In the genomic region with DNA sequence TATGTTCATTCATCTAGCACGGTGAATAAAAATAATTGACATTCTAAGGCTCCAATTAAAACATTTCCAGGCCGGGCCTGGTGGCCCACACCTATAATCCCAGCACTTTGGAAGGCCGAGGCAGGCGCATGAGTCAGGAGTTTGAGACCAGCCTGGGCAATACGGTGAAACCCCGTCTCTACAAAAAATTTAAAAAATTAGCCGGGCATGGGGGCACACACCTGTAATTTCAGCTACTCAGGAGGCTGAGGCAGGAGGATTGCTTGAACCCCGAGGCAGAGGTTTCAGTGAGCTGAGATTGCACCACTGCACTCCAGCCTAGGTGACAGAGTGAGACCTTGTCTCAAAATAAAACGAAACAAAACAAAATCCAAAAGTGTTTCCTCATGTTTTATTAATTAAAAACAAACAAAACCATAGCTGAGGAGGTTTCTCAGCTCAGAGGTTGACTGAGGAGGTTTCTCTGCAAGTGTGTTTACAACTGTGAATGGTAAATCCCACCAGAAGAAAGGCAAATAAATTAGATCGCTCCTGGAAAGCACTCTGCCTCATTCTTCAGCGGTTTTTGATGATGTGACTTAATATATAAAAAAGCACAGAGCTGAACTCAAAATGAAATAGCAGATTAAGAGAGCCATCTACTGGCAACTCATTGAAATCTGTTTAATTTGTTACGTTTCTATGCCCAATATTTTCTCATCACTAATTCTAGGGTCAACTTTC, we compare ENCODE assay signal across 9 cellular contexts. TPM values are rescaled to one million over a fixed set of nuclear protein-coding genes. Genes with fewer than 3 reads are reported as not detected.
DNase-seq lines count a peak whose midpoint lies in the region; ATAC-seq and TF ChIP-seq lines count a peak whose summit lies in the region.
"Had no signal": no experiment of that assay in that cellular context is flagged by ENCODE, and none has a peak within 500 bp of the region (broad histone marks: within the 10 kb centered on the region; RNA-seq: fewer than 3 reads in every experiment).

No MANE protein-coding gene starts in this region.

- peaks cover 0 to 15% (median 1%) of the 10 kb centered on the region in 12 donors for H3K4me1 ChIP-seq in heart left ventricle
- H3K4me1 ChIP-seq in heart right ventricle: peaks cover 0 to 17% (median 0%) of the 10 kb centered on the region in 9 donors

- H3K36me3 ChIP-seq in heart left ventricle: no peaks in the 10 kb centered on the region
- H3K36me3 ChIP-seq in WERI-Rb-1: no peaks in the 10 kb centered on the region
- no peaks in the 10 kb centered on the region for H3K36me3 ChIP-seq in heart right ventricle

- intact Hi-C loops in heart left ventricle (cut with DNase I) (loop anchor here in 9 of 10 donors (1.0 to 10.0 kb wide), 10 partner anchors 61 to 571 kb away; a partner anchor contains a TSS), cardiac septum (cut with DNase I) (loop anchor here (1.0 to 10.0 kb wide), 3 partner anchors 57 to 571 kb away; a partner anchor contains a TSS), heart right ventricle (cut with DNase I) (loop anchor here (2.0 to 10.0 kb wide), 6 partner anchors 211 to 571 kb away; no protein-coding TSS in a partner anchor)

- TF ChIP-seq CTCF in heart left ventricle (IDR thresholded peaks at IDR 0.05) (peak; percentile 35 to 78 (median 68)), WERI-Rb-1 (IDR thresholded peaks at IDR 0.05; ENCODE audit: low read depth, low read length) (peak; percentile 35; the same call in 1 of the 2 replicates), heart right ventricle (IDR thresholded peaks at IDR 0.05) (peak; percentile 19 to 79 (median 62))

- TF ChIP-seq POLR2A in heart left ventricle (IDR thresholded peaks at IDR 0.05): no peak

- H3K27ac ChIP-seq in heart left ventricle (no peak overlapping the region), WERI-Rb-1 (no peak overlapping the region), heart right ventricle (no peak overlapping the region)

- no peaks in the 10 kb centered on the region for H3K27me3 ChIP-seq in heart left ventricle
- no peaks in the 10 kb centered on the region for H3K27me3 ChIP-seq in WERI-Rb-1 (ENCODE audit: insufficient read depth, low read depth, severe bottlenecking)
- H3K27me3 ChIP-seq in heart right ventricle: peaks cover 0 to 5% (median 0%) of the 10 kb centered on the region in 7 donors

- no peak for DNase-seq in heart left ventricle
- no peak for DNase-seq in cardiac septum (ENCODE audit: low spot score)
- peak; percentile 46 for DNase-seq in NCI-H146 treated with DMSO at 0.1 percent for 48 hours (lab: John Stamatoyannopoulos, UW; ENCODE audit: unreplicated experiment)
- no peak for DNase-seq in WERI-Rb-1
- DNase-seq in heart right ventricle: no peak
- DNase-seq in smooth muscle cell of the brain vasculature (ENCODE audit: low read depth, low spot score): peak; percentile 13
- DNase-seq: activated naive CD8-positive, alpha-beta T cell treated with anti-CD3 and anti-CD28 coated beads, Interleukin-2, amount 10 ng/mL, durations not matched to agents 7 days and 5 days had no signal

- ATAC-seq in heart left ventricle: peak in 1 of 4 donors; percentile 32
- peak in 4 of 8 donors; percentile 26 to 50 (median 44) for ATAC-seq in heart right ventricle
- ATAC-seq in HG03196 (IDR thresholded peaks at IDR 0.05; ENCODE audit: unreplicated experiment): no peak
- ATAC-seq in activated CD4-positive, CD25-positive, alpha-beta regulatory T cell treated with anti-CD3 and anti-CD28 coated beads, Interleukin-2, amount 50 U/mL, for 24 hours: no peak

- no peaks in the 10 kb centered on the region for H3K9me3 ChIP-seq in heart left ventricle
- H3K9me3 ChIP-seq in WERI-Rb-1 (ENCODE audit: severe bottlenecking): no peaks in the 10 kb centered on the region
- H3K9me3 ChIP-seq in heart right ventricle: peaks cover 0 to 6% (median 0%) of the 10 kb centered on the region in 11 donors

- peak overlapping the region in 3 of 12 donors; percentile 2 to 32 (median 27) for H3K4me3 ChIP-seq in heart left ventricle
- no peak overlapping the region for H3K4me3 ChIP-seq in WERI-Rb-1 (ENCODE audit: low read depth, low read length)
- peak overlapping the region in 2 of 10 donors; percentile 0 to 11 for H3K4me3 ChIP-seq in heart right ventricle

- WGBS in heart left ventricle, 4 donors: 61 to 67% (median 62%) methylated on average over 12 of the region's 12 CpGs
- 60 to 65% methylated on average over 12 of the region's 12 CpGs for WGBS in heart right ventricle, 2 donors

RNA-seq across cellular contexts. Expression of a gene that starts 37.7 kb away (rescaled TPM):
- total RNA-seq in heart left ventricle: 10 to 100 TPM in 3 of 9 donors, 1 to 10 TPM in 6; 6.0 to 14.2 (median 9.4) TPM
- 1 to 10 TPM; 4.0 to 5.1 TPM for polyA plus RNA-seq in heart left ventricle
- total RNA-seq in cardiac septum: 7.6 TPM
- 10 to 100 TPM in 3 of 10 donors, 1 to 10 TPM in 7; 7.2 to 17.9 (median 9.3) TPM for total RNA-seq in heart right ventricle
- polyA plus RNA-seq in heart right ventricle: 1 to 10 TPM; 4.2 to 5.1 TPM

RNA-seq across cellular contexts. Expression of a gene that starts 58.1 kb away (rescaled TPM):
- total RNA-seq in heart left ventricle: 10 to 100 TPM in 7 of 9 donors, 1 to 10 TPM in 2; 5.8 to 26.7 (median 12.0) TPM
- polyA plus RNA-seq in heart left ventricle: 1 to 10 TPM; 2.9 to 6.2 TPM
- 12.8 TPM for total RNA-seq in cardiac septum
- 10 to 100 TPM in 7 of 10 donors, 1 to 10 TPM in 3; 8.6 to 17.1 (median 11.4) TPM for total RNA-seq in heart right ventricle
- 1 to 10 TPM; 3.5 to 5.0 TPM for polyA plus RNA-seq in heart right ventricle

Comparison
In these comparisons a context has a peak if more than half of its experiments do, and no peak if none do; other contexts are left out.
1. DNase-seq: peak in NCI-H146 treated with DMSO at 0.1 percent for 48 hours (single experiment) and smooth muscle cell of the brain vasculature (single experiment); none in heart left ventricle (0 of 5), cardiac septum (single experiment), WERI-Rb-1 (single experiment) and heart right ventricle (0 of 2).
2. Peak in every context shown above with its lines, with median percentiles within 50 percentile points of each other: CTCF ChIP-seq.